In the genomic region with DNA sequence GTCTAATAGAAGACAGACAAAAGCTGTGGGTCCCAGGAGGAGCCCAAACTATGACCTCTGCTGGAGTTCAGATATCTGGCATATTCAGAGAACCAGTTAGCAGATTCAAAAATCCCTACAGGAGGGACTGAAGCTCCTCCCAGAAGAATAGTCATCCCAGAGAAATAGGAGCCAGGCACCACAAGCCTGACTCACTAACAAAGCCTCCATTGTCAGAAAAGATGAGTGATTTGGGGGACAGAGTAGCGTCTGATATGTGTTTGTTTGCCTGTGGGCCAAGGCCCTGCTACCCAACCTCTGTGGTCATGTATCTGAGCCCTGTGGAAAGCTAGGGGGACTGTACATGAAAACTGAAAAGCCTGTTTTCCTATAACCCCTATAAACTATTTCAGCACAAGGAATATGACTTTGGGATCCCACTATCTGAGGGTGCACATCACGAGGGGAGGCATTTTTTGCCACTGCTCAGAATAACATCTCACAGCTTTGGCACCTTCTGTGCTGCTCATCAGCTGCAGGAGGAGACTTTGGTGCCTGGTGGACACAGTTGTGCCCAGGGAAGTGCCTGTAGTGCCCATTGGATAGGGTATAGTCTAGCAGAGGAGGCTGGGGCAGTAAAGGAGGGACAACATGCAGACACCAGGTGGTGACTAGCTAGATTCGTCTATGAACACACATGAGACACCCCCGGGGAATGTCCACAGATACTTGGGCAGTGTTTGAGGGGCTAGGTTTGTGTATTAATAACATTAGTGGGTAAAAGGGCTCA, we compare ENCODE assay signal across 10 cellular contexts. TPM values are rescaled to one million over a fixed set of nuclear protein-coding genes. Genes with fewer than 3 reads are reported as not detected.
DNase-seq lines count a peak whose midpoint lies in the region; ATAC-seq and TF ChIP-seq lines count a peak whose summit lies in the region.
"Had no signal": no experiment of that assay in that cellular context is flagged by ENCODE, and none has a peak within 500 bp of the region (broad histone marks: within the 10 kb centered on the region; RNA-seq: fewer than 3 reads in every experiment).

No MANE protein-coding gene starts in this region.

- no peaks in the 10 kb centered on the region for H3K36me3 Mint-ChIP-seq in CD8-positive, alpha-beta T cell
- no peaks in the 10 kb centered on the region for H3K36me3 Mint-ChIP-seq in activated naive CD4-positive, alpha-beta T cell treated with anti-CD3 and anti-CD28 coated beads for 36 hours (ENCODE audit: low read depth)

- H3K9me3 ChIP-seq in left lung (no peaks in the 10 kb centered on the region), aorta (ENCODE audit: control insufficient read depth, low read length) (no peaks in the 10 kb centered on the region)
- H3K9me3 ChIP-seq in CD8-positive, alpha-beta T cell (ENCODE audit: low read length): no peaks in the 10 kb centered on the region
- H3K9me3 ChIP-seq: Peyer's patch had no signal

- DNase-seq in NCI-H226 (peak; percentile 98), dedifferentiated amniotic fluid mesenchymal stem cell (ENCODE audit: extremely low spot score) (peak; percentile 69), left lung (no peak), aorta (no peak)
- no peak for DNase-seq in CD8-positive, alpha-beta T cell
- DNase-seq in activated naive CD4-positive, alpha-beta T cell treated with anti-CD3 and anti-CD28 coated beads for 36 hours: no peak
- DNase-seq: Peyer's patch; stimulated activated naive CD8-positive, alpha-beta T cell treated with anti-CD3 and anti-CD28 coated beads, Interleukin-15, amount 100 ng/mL, for 72 hours had no signal

- WGBS in aorta, 2 donors: 59 to 64% methylated on average over 4 of the region's 4 CpGs

- no peak overlapping the region for H3K4me3 ChIP-seq in left lung
- H3K4me3 ChIP-seq in aorta (ENCODE audit: low read length in 2 of 2): no peak overlapping the region
- H3K4me3 ChIP-seq in CD8-positive, alpha-beta T cell (ENCODE audit: low read depth, low read length): no peak overlapping the region
- H3K4me3 ChIP-seq: Peyer's patch had no signal

- no peaks in the 10 kb centered on the region for H3K9me3 Mint-ChIP-seq in CD8-positive, alpha-beta T cell
- H3K9me3 Mint-ChIP-seq in activated naive CD4-positive, alpha-beta T cell treated with anti-CD3 and anti-CD28 coated beads for 36 hours: no peaks in the 10 kb centered on the region
- H3K9me3 Mint-ChIP-seq: stimulated activated naive CD8-positive, alpha-beta T cell treated with anti-CD3 and anti-CD28 coated beads, Interleukin-15, amount 100 ng/mL, for 72 hours had no signal

- H3K4me1 ChIP-seq in left lung (no peaks in the 10 kb centered on the region), aorta (ENCODE audit: control insufficient read depth in 1 of 2, insufficient read depth in 2 of 2, low read length in 2 of 2) (no peaks in the 10 kb centered on the region)
- no peaks in the 10 kb centered on the region for H3K4me1 ChIP-seq in CD8-positive, alpha-beta T cell (ENCODE audit: insufficient read depth, low read length)

- no peak for TF ChIP-seq CTCF in left lung (IDR thresholded peaks at IDR 0.05)
- no peak for TF ChIP-seq CTCF in CD8-positive, alpha-beta T cell (IDR thresholded peaks at IDR 0.05)

- H3K27me3 ChIP-seq in left lung (no peaks in the 10 kb centered on the region), aorta (ENCODE audit: control insufficient read depth in 1 of 2, insufficient read depth in 2 of 2, low read length in 1 of 2) (no peaks in the 10 kb centered on the region)
- H3K27me3 ChIP-seq in CD8-positive, alpha-beta T cell (ENCODE audit: insufficient read depth, low read length): no peaks in the 10 kb centered on the region
- H3K27me3 ChIP-seq: Peyer's patch had no signal

- H3K4me3 Mint-ChIP-seq in CD8-positive, alpha-beta T cell: no peak overlapping the region
- H3K4me3 Mint-ChIP-seq in activated naive CD4-positive, alpha-beta T cell treated with anti-CD3 and anti-CD28 coated beads for 36 hours: no peak overlapping the region
- H3K4me3 Mint-ChIP-seq: stimulated activated naive CD8-positive, alpha-beta T cell treated with anti-CD3 and anti-CD28 coated beads, Interleukin-15, amount 100 ng/mL, for 72 hours had no signal

- H3K27ac Mint-ChIP-seq in CD8-positive, alpha-beta T cell: no peak overlapping the region
- H3K27ac Mint-ChIP-seq in activated naive CD4-positive, alpha-beta T cell treated with anti-CD3 and anti-CD28 coated beads for 36 hours: no peak overlapping the region
- H3K27ac Mint-ChIP-seq: progenitor cell of endocrine pancreas; stimulated activated naive CD8-positive, alpha-beta T cell treated with anti-CD3 and anti-CD28 coated beads, Interleukin-15, amount 100 ng/mL, for 72 hours had no signal

- peaks cover 14% of the 10 kb centered on the region for H3K27me3 Mint-ChIP-seq in CD8-positive, alpha-beta T cell (ENCODE audit: low read depth)
- peaks cover 7% of the 10 kb centered on the region for H3K27me3 Mint-ChIP-seq in activated naive CD4-positive, alpha-beta T cell treated with anti-CD3 and anti-CD28 coated beads for 36 hours (ENCODE audit: low read depth)

- no peaks in the 10 kb centered on the region for H3K4me1 Mint-ChIP-seq in CD8-positive, alpha-beta T cell (ENCODE audit: low read depth)
- no peaks in the 10 kb centered on the region for H3K4me1 Mint-ChIP-seq in activated naive CD4-positive, alpha-beta T cell treated with anti-CD3 and anti-CD28 coated beads for 36 hours (ENCODE audit: low read depth)
- H3K4me1 Mint-ChIP-seq: stimulated activated naive CD8-positive, alpha-beta T cell treated with anti-CD3 and anti-CD28 coated beads, Interleukin-15, amount 100 ng/mL, for 72 hours had no signal

- intact Hi-C loops in left lung (cut with DNase I): no loop called here
- intact Hi-C loops in aorta (cut with DNase I): no loop called here
- intact Hi-C loops in CD8-positive, alpha-beta T cell (cut with DNase I, micrococcal nuclease): no loop called here
- intact Hi-C loops in activated naive CD4-positive, alpha-beta T cell treated with anti-CD3 and anti-CD28 coated beads for 36 hours (cut with micrococcal nuclease): no loop called here

- peak; percentile 70 for ATAC-seq in left lung
- ATAC-seq in aorta (ENCODE audit: low FRiP score): peak; percentile 8
- ATAC-seq in CD8-positive, alpha-beta T cell: no peak
- ATAC-seq in HG03175 (IDR thresholded peaks at IDR 0.05; ENCODE audit: unreplicated experiment): no peak
- ATAC-seq: stimulated activated naive CD8-positive, alpha-beta T cell treated with anti-CD3 and anti-CD28 coated beads, Interleukin-15, amount 100 ng/mL, for 72 hours had no signal

- no peaks in the 10 kb centered on the region for H3K36me3 ChIP-seq in left lung
- H3K36me3 ChIP-seq in aorta (ENCODE audit: control insufficient read depth in 1 of 2, insufficient read depth in 2 of 2, low read length in 1 of 2): no peaks in the 10 kb centered on the region
- no peaks in the 10 kb centered on the region for H3K36me3 ChIP-seq in CD8-positive, alpha-beta T cell (ENCODE audit: insufficient read depth, low read length)
- H3K36me3 ChIP-seq: Peyer's patch had no signal

- H3K27ac ChIP-seq in left lung: no peak overlapping the region
- no peak overlapping the region for H3K27ac ChIP-seq in aorta (ENCODE audit: low read depth in 1 of 2, low read length in 2 of 2)
- H3K27ac ChIP-seq in CD8-positive, alpha-beta T cell (ENCODE audit: low read depth, low read length): no peak overlapping the region
- H3K27ac ChIP-seq: Peyer's patch had no signal

- CTCF ChIA-PET in CD8-positive, alpha-beta T cell (lab: Charles Lee): interaction anchor here (1.9 kb wide), 1 partner anchor 11 kb away, joined by 5 read pairs; no protein-coding TSS in a partner anchor
- CTCF ChIA-PET in activated naive CD4-positive, alpha-beta T cell treated with anti-CD3 and anti-CD28 coated beads for 36 hours (lab: Charles Lee): no interaction called here

- POLR2A ChIA-PET in CD8-positive, alpha-beta T cell (lab: Charles Lee): no interaction called here

RNA-seq across cellular contexts. Expression of gene LARP6, which starts 9.7 kb away (rescaled TPM):
- total RNA-seq in left lung: 1 to 10 TPM; 7.7 to 10.0 TPM
- total RNA-seq in aorta: 10 to 100 TPM; 42.2 to 49.7 TPM
- polyA plus RNA-seq in aorta: 10 to 100 TPM; 31.2 to 73.3 TPM
- not detected for total RNA-seq in CD8-positive, alpha-beta T cell
- total RNA-seq in activated naive CD4-positive, alpha-beta T cell treated with anti-CD3 and anti-CD28 coated beads for 36 hours: not detected

RNA-seq across cellular contexts. Expression of gene THAP10, which starts 28.6 kb away (rescaled TPM):
- total RNA-seq in left lung (1 to 10 TPM; 1.8 to 2.2 TPM), aorta (1 to 10 TPM in 1 of 2 donors, under 1 TPM in 1; 0.90 to 1.7 TPM)
- polyA plus RNA-seq in aorta: 10 to 100 TPM in 1 of 2 donors, 1 to 10 TPM in 1; 1.2 to 14.5 TPM
- total RNA-seq in CD8-positive, alpha-beta T cell: not detected
- total RNA-seq in activated naive CD4-positive, alpha-beta T cell treated with anti-CD3 and anti-CD28 coated beads for 36 hours: not detected

RNA-seq across cellular contexts. Expression of gene LRRC49, which starts 29.0 kb away (rescaled TPM):
- total RNA-seq in left lung (1 to 10 TPM; 4.2 to 5.1 TPM), aorta (10 to 100 TPM; 11.0 to 15.2 TPM)
- polyA plus RNA-seq in aorta: 10 to 100 TPM; 11.9 to 12.1 TPM
- total RNA-seq in CD8-positive, alpha-beta T cell: not detected
- not detected for total RNA-seq in activated naive CD4-positive, alpha-beta T cell treated with anti-CD3 and anti-CD28 coated beads for 36 hours

Comparison
In these comparisons a context has a peak if more than half of its experiments do, and no peak if none do; other contexts are left out.
1. DNase-seq: peak in NCI-H226 (single experiment) and dedifferentiated amniotic fluid mesenchymal stem cell (single experiment); none in left lung (0 of 2), aorta (0 of 2), CD8-positive, alpha-beta T cell (0 of 7) and activated naive CD4-positive, alpha-beta T cell treated with anti-CD3 and anti-CD28 coated beads for 36 hours (single experiment).
2. ATAC-seq: peak in left lung (single experiment) and aorta (single experiment); none in CD8-positive, alpha-beta T cell (single experiment) and HG03175 (single experiment).
3. RNA of gene LARP6, which starts 9.7 kb away (total RNA-seq): 42.2 to 49.7 TPM in aorta and 7.7 to 10.0 TPM in left lung; not detected in activated naive CD4-positive, alpha-beta T cell treated with anti-CD3 and anti-CD28 coated beads for 36 hours and not detected in CD8-positive, alpha-beta T cell; every median in the first group is over 4 times any median in the second.
4. RNA of gene LRRC49, which starts 29.0 kb away (total RNA-seq): 11.0 to 15.2 TPM in aorta and 4.2 to 5.1 TPM in left lung; not detected in CD8-positive, alpha-beta T cell and not detected in activated naive CD4-positive, alpha-beta T cell treated with anti-CD3 and anti-CD28 coated beads for 36 hours; every median in the first group is over 4 times any median in the second.